ENCODE assay signal across 1 cellular context in genomic region chr10:103917326-103918052, GRCh38.
TF ChIP-seq lines count a peak whose summit lies in the region.

No MANE protein-coding gene starts in this region.

TF ChIP-seq in HepG2, 621 proteins besides CTCF, POLR2A, EP300 and RAD21 (continued from another document and continues in another):
- TF ChIP-seq, protein P1, sequence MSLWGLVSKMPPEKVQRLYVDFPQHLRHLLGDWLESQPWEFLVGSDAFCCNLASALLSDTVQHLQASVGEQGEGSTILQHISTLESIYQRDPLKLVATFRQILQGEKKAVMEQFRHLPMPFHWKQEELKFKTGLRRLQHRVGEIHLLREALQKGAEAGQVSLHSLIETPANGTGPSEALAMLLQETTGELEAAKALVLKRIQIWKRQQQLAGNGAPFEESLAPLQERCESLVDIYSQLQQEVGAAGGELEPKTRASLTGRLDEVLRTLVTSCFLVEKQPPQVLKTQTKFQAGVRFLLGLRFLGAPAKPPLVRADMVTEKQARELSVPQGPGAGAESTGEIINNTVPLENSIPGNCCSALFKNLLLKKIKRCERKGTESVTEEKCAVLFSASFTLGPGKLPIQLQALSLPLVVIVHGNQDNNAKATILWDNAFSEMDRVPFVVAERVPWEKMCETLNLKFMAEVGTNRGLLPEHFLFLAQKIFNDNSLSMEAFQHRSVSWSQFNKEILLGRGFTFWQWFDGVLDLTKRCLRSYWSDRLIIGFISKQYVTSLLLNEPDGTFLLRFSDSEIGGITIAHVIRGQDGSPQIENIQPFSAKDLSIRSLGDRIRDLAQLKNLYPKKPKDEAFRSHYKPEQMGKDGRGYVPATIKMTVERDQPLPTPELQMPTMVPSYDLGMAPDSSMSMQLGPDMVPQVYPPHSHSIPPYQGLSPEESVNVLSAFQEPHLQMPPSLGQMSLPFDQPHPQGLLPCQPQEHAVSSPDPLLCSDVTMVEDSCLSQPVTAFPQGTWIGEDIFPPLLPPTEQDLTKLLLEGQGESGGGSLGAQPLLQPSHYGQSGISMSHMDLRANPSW (CRISPR knock-in tag; IDR thresholded peaks at IDR 0.05; ENCODE audit: borderline replicate concordance) = no peak
- TF ChIP-seq BHLHE40 (IDR thresholded peaks at IDR 0.05; ENCODE audit: low read length) (no peak), HOXA3 (CRISPR knock-in tag; IDR thresholded peaks at IDR 0.05) (peak; percentile 53; the same call in 1 of the 2 replicates), NONO (IDR thresholded peaks at IDR 0.05) (no peak), NONO (CRISPR knock-in tag; conservative IDR thresholded peaks at IDR 0.05) (no peak), HBP1 (CRISPR knock-in tag; IDR thresholded peaks at IDR 0.05; ENCODE audit: low read depth) (peak; percentile 63), ZNF292 (CRISPR knock-in tag; IDR thresholded peaks at IDR 0.05; ENCODE audit: borderline replicate concordance, low read depth) (no peak; the same call in 1 of the 2 replicates), PHF8 (CRISPR knock-in tag; IDR thresholded peaks at IDR 0.05) (peak; percentile 84; the same call in 1 of the 2 replicates), ZNF44 (CRISPR knock-in tag; IDR thresholded peaks at IDR 0.05) (no peak), MED1 (CRISPR knock-in tag; IDR thresholded peaks at IDR 0.05) (peak; percentile 31; the same call in 1 of the 2 replicates), CSRNP1 (CRISPR knock-in tag; IDR thresholded peaks at IDR 0.05) (no peak), TEAD3 (CRISPR knock-in tag; optimal IDR thresholded peaks at IDR 0.05; ENCODE audit: borderline replicate concordance) (no peak), ZNF451 (CRISPR knock-in tag; IDR thresholded peaks at IDR 0.05) (no peak), ZNF652 (CRISPR knock-in tag; IDR thresholded peaks at IDR 0.05; ENCODE audit: borderline replicate concordance, low read depth) (no peak), EEA1 (CRISPR knock-in tag; IDR thresholded peaks at IDR 0.05; ENCODE audit: borderline replicate concordance) (no peak), ISX (CRISPR knock-in tag; conservative IDR thresholded peaks at IDR 0.05) (no peak), ZNF337 (CRISPR knock-in tag; IDR thresholded peaks at IDR 0.05; ENCODE audit: borderline replicate concordance, low read depth) (no peak), IRF2 (CRISPR knock-in tag; IDR thresholded peaks at IDR 0.05) (no peak), SALL1 (CRISPR knock-in tag; IDR thresholded peaks at IDR 0.05) (0 out of 2 replicates have a peak, but pooled peaks have one; percentile 43), SRSF4 (IDR thresholded peaks at IDR 0.05; ENCODE audit: low read depth, low read length, poor library complexity, severe bottlenecking) (no peak), SKI (IDR thresholded peaks at IDR 0.05; ENCODE audit: partially characterized antibody) (peak; percentile 37), POGK (CRISPR knock-in tag; conservative IDR thresholded peaks at IDR 0.05) (peak; percentile 74; the same call in 1 of the 2 replicates), HNRNPL (IDR thresholded peaks at IDR 0.05; ENCODE audit: low read depth, low read length) (0 out of 2 replicates have a peak, but pooled peaks have one; percentile 33), ZNF558 (CRISPR knock-in tag; IDR thresholded peaks at IDR 0.05; ENCODE audit: borderline replicate concordance) (no peak), ZNF567 (CRISPR knock-in tag; IDR thresholded peaks at IDR 0.05; ENCODE audit: borderline replicate concordance) (no peak), FOXA3 (CRISPR knock-in tag; IDR thresholded peaks at IDR 0.05) (no peak), MLXIP (CRISPR knock-in tag; IDR thresholded peaks at IDR 0.05; ENCODE audit: borderline replicate concordance) (no peak; the same call in 1 of the 2 replicates), PAF1 (CRISPR knock-in tag; IDR thresholded peaks at IDR 0.05) (no peak), LCORL (IDR thresholded peaks at IDR 0.05) (no peak), LCORL (CRISPR knock-in tag; IDR thresholded peaks at IDR 0.05) (no peak), KDM5A (IDR thresholded peaks at IDR 0.05; ENCODE audit: borderline replicate concordance, low read length) (0 out of 2 replicates have a peak, but pooled peaks have one; percentile 9), ZMYM2 (CRISPR knock-in tag; IDR thresholded peaks at IDR 0.05) (no peak), MXD1 (CRISPR knock-in tag; IDR thresholded peaks at IDR 0.05) (peak; percentile 85; the same call in 1 of the 2 replicates), ZNF782 (CRISPR knock-in tag; IDR thresholded peaks at IDR 0.05; ENCODE audit: borderline replicate concordance) (0 out of 2 replicates have a peak, but pooled peaks have one; percentile 54), ETV6 (CRISPR knock-in tag; conservative IDR thresholded peaks at IDR 0.05) (peak; percentile 39; the same call in 1 of the 2 replicates), NPAS2 (CRISPR knock-in tag; IDR thresholded peaks at IDR 0.05; ENCODE audit: borderline replicate concordance) (no peak), GTF3A (CRISPR knock-in tag; conservative IDR thresholded peaks at IDR 0.05) (no peak), ATRX (CRISPR knock-in tag; IDR thresholded peaks at IDR 0.05; ENCODE audit: borderline replicate concordance) (no peak), NFE2 (CRISPR knock-in tag; IDR thresholded peaks at IDR 0.05) (no peak), ETV5 (CRISPR knock-in tag; IDR thresholded peaks at IDR 0.05; ENCODE audit: borderline replicate concordance) (no peak), ZNF607 (CRISPR knock-in tag; IDR thresholded peaks at IDR 0.05; ENCODE audit: borderline replicate concordance) (0 out of 2 replicates have a peak, but pooled peaks have one; percentile 13), KDM2A (CRISPR knock-in tag; IDR thresholded peaks at IDR 0.05; ENCODE audit: borderline replicate concordance, low read depth) (no peak), MIXL1 (CRISPR knock-in tag; IDR thresholded peaks at IDR 0.05) (no peak)
- TF ChIP-seq, protein P2, sequence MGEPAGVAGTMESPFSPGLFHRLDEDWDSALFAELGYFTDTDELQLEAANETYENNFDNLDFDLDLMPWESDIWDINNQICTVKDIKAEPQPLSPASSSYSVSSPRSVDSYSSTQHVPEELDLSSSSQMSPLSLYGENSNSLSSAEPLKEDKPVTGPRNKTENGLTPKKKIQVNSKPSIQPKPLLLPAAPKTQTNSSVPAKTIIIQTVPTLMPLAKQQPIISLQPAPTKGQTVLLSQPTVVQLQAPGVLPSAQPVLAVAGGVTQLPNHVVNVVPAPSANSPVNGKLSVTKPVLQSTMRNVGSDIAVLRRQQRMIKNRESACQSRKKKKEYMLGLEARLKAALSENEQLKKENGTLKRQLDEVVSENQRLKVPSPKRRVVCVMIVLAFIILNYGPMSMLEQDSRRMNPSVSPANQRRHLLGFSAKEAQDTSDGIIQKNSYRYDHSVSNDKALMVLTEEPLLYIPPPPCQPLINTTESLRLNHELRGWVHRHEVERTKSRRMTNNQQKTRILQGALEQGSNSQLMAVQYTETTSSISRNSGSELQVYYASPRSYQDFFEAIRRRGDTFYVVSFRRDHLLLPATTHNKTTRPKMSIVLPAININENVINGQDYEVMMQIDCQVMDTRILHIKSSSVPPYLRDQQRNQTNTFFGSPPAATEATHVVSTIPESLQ (CRISPR knock-in tag; conservative IDR thresholded peaks at IDR 0.05) = no peak
- TF ChIP-seq, protein P3, sequence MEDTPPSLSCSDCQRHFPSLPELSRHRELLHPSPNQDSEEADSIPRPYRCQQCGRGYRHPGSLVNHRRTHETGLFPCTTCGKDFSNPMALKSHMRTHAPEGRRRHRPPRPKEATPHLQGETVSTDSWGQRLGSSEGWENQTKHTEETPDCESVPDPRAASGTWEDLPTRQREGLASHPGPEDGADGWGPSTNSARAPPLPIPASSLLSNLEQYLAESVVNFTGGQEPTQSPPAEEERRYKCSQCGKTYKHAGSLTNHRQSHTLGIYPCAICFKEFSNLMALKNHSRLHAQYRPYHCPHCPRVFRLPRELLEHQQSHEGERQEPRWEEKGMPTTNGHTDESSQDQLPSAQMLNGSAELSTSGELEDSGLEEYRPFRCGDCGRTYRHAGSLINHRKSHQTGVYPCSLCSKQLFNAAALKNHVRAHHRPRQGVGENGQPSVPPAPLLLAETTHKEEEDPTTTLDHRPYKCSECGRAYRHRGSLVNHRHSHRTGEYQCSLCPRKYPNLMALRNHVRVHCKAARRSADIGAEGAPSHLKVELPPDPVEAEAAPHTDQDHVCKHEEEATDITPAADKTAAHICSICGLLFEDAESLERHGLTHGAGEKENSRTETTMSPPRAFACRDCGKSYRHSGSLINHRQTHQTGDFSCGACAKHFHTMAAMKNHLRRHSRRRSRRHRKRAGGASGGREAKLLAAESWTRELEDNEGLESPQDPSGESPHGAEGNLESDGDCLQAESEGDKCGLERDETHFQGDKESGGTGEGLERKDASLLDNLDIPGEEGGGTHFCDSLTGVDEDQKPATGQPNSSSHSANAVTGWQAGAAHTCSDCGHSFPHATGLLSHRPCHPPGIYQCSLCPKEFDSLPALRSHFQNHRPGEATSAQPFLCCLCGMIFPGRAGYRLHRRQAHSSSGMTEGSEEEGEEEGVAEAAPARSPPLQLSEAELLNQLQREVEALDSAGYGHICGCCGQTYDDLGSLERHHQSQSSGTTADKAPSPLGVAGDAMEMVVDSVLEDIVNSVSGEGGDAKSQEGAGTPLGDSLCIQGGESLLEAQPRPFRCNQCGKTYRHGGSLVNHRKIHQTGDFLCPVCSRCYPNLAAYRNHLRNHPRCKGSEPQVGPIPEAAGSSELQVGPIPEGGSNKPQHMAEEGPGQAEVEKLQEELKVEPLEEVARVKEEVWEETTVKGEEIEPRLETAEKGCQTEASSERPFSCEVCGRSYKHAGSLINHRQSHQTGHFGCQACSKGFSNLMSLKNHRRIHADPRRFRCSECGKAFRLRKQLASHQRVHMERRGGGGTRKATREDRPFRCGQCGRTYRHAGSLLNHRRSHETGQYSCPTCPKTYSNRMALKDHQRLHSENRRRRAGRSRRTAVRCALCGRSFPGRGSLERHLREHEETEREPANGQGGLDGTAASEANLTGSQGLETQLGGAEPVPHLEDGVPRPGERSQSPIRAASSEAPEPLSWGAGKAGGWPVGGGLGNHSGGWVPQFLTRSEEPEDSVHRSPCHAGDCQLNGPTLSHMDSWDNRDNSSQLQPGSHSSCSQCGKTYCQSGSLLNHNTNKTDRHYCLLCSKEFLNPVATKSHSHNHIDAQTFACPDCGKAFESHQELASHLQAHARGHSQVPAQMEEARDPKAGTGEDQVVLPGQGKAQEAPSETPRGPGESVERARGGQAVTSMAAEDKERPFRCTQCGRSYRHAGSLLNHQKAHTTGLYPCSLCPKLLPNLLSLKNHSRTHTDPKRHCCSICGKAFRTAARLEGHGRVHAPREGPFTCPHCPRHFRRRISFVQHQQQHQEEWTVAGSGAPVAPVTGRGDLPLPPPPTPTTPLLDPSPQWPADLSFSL (CRISPR knock-in tag; IDR thresholded peaks at IDR 0.05) = no peak
